ENCODE assay signal across 12 cellular contexts in the genomic region with DNA sequence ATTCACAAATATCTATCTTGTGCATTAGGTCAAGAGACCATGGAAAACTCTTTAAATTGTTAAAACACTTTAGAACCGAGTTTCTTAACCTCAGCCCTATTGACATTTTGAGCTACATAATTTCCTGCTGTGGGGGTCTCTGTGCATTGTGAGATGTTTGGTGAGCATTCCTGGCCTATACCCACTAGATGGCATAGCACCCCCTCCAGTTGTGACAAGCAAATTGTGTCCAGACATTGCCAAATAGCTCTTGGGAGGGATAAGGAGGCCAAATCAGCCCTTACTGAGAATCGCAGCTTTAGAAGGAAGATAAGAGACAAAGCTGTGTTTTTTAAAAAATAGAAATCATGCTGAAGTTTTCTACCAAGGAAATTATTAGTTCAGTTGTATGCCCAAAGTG.
DNase-seq lines count a peak whose midpoint lies in the region; TF ChIP-seq lines count a peak whose summit lies in the region.
"Had no signal": no experiment of that assay in that cellular context is flagged by ENCODE, and none has a peak within 500 bp of the region (broad histone marks: within the 10 kb centered on the region; RNA-seq: fewer than 3 reads in every experiment).

No MANE protein-coding gene starts in this region.

- H3K9ac ChIP-seq in OCI-LY1 (ENCODE audit: low read length): no peak overlapping the region
- H3K9ac ChIP-seq in smooth muscle cell (ENCODE audit: low read depth): no peak overlapping the region

- no peaks in the 10 kb centered on the region for H3K9me2 ChIP-seq in OCI-LY1 (ENCODE audit: low read depth, low read length)

- peak; percentile 65 for TF ChIP-seq CTCF in OCI-LY1 (IDR thresholded peaks at IDR 0.05; ENCODE audit: low read length)
- peak; percentile 51 for TF ChIP-seq CTCF in fibroblast of pulmonary artery (IDR thresholded peaks at IDR 0.05; ENCODE audit: low read length, missing control alignments)
- TF ChIP-seq CTCF in smooth muscle cell (IDR thresholded peaks at IDR 0.05; ENCODE audit: borderline replicate concordance, insufficient read depth, poor library complexity, severe bottlenecking): peak; percentile 48

- H2AFZ ChIP-seq in OCI-LY1 (ENCODE audit: low read length) (no peak overlapping the region), smooth muscle cell (ENCODE audit: low read depth) (peak overlapping the region; percentile 3)

- no peak overlapping the region for H3K4me2 ChIP-seq in OCI-LY1 (ENCODE audit: low read length)
- no peak overlapping the region for H3K4me2 ChIP-seq in smooth muscle cell
- H3K4me2 ChIP-seq: A549 had no signal

- intact Hi-C loops in posterior vena cava (cut with DNase I): loop anchor here in 1 of 2 donors (5.0 kb wide), 1 partner anchor 110 kb away; no protein-coding TSS in a partner anchor

- peak; percentile 10 for DNase-seq in NCI-H1105 treated with DMSO at 0.1 percent for 48 hours (lab: John Stamatoyannopoulos, UW)
- no peak for DNase-seq in NCI-H1105 (lab: John Stamatoyannopoulos, UW)
- DNase-seq in fibroblast of pulmonary artery (ENCODE audit: low read depth): peak; percentile 59
- DNase-seq in smooth muscle cell (lab: John Stamatoyannopoulos, UW; ENCODE audit: unreplicated experiment): no peak
- no peak for DNase-seq in posterior vena cava (ENCODE audit: low spot score)
- DNase-seq in HK-2 (ENCODE audit: unreplicated experiment): no peak
- no peak for DNase-seq in stimulated activated CD4-positive, alpha-beta T cell treated with anti-CD3 and anti-CD28 coated beads, Interleukin-12 subunit alpha, Interleukin-12 subunit beta, amount 100 ng/mL, for 4 hours
- DNase-seq: cerebellar nuclear complex; stimulated activated naive CD8-positive, alpha-beta T cell treated with anti-CD3 and anti-CD28 coated beads, Interleukin-15, Interleukin-2, amounts not matched to agents 100 U/mL and 50 U/mL, for 24 hours had no signal

- H3F3A ChIP-seq in OCI-LY1 (ENCODE audit: insufficient read depth, low read length) (no peaks in the 10 kb centered on the region), smooth muscle cell (ENCODE audit: low read depth) (no peaks in the 10 kb centered on the region)

- H3K4me3 ChIP-seq in OCI-LY1 (ENCODE audit: low read depth, low read length, poor library complexity, severe bottlenecking): no peak overlapping the region
- no peak overlapping the region for H3K4me3 ChIP-seq in fibroblast of pulmonary artery (replicated peaks; ENCODE audit: low read depth, low read length)
- no peak overlapping the region for H3K4me3 ChIP-seq in smooth muscle cell
- H3K4me3 ChIP-seq: A549, right atrium auricular region had no signal

- H3K4me1 ChIP-seq in OCI-LY1 (ENCODE audit: insufficient read depth, low read length, severe bottlenecking) (peaks cover 18% of the 10 kb centered on the region), smooth muscle cell (ENCODE audit: low read depth) (no peaks in the 10 kb centered on the region)
- H3K4me1 ChIP-seq: A549, right atrium auricular region had no signal

- H3K27ac ChIP-seq in OCI-LY1 (ENCODE audit: low read depth, low read length, poor library complexity, severe bottlenecking) (no peak overlapping the region), smooth muscle cell (ENCODE audit: low read depth) (no peak overlapping the region)
- H3K27ac ChIP-seq: A549, right atrium auricular region had no signal

- H3K27me3 ChIP-seq in OCI-LY1 (ENCODE audit: insufficient read depth, low read length) (no peaks in the 10 kb centered on the region), smooth muscle cell (ENCODE audit: low read depth) (no peaks in the 10 kb centered on the region)
- H3K27me3 ChIP-seq: right atrium auricular region had no signal

- H3K36me3 ChIP-seq in OCI-LY1 (ENCODE audit: insufficient read depth, low read length): no peaks in the 10 kb centered on the region
- H3K36me3 ChIP-seq in smooth muscle cell (ENCODE audit: low read depth): no peaks in the 10 kb centered on the region
- H3K36me3 ChIP-seq: right atrium auricular region had no signal

- H3K79me2 ChIP-seq in OCI-LY1 (ENCODE audit: insufficient read depth, low read length): no peaks in the 10 kb centered on the region
- H3K79me2 ChIP-seq in smooth muscle cell (ENCODE audit: low read depth): no peaks in the 10 kb centered on the region

- 34% methylated on average over 2 of the region's 2 CpGs for WGBS in smooth muscle cell (ENCODE audit: low lambda C conversion rate)

- no peaks in the 10 kb centered on the region for H3K9me3 ChIP-seq in OCI-LY1 (ENCODE audit: low read length)
- H3K9me3 ChIP-seq in smooth muscle cell (replicated peaks; ENCODE audit: low read depth): no peaks in the 10 kb centered on the region

- H4K20me1 ChIP-seq in OCI-LY1 (ENCODE audit: insufficient read depth, low read length): no peaks in the 10 kb centered on the region
- H4K20me1 ChIP-seq in smooth muscle cell (ENCODE audit: low read depth): no peaks in the 10 kb centered on the region

Comparison
In these comparisons a context has a peak if more than half of its experiments do, and no peak if none do; other contexts are left out.
1. DNase-seq: peak in NCI-H1105 treated with DMSO at 0.1 percent for 48 hours (single experiment) and fibroblast of pulmonary artery (single experiment); none in NCI-H1105 (single experiment), smooth muscle cell (single experiment), posterior vena cava (single experiment), HK-2 (single experiment) and stimulated activated CD4-positive, alpha-beta T cell treated with anti-CD3 and anti-CD28 coated beads, Interleukin-12 subunit alpha, Interleukin-12 subunit beta, amount 100 ng/mL, for 4 hours (single experiment).
2. Peak in every context shown above with its lines, with median percentiles within 50 percentile points of each other: CTCF ChIP-seq.